10 cellular contexts compared by ENCODE assay signal in the genomic region with DNA sequence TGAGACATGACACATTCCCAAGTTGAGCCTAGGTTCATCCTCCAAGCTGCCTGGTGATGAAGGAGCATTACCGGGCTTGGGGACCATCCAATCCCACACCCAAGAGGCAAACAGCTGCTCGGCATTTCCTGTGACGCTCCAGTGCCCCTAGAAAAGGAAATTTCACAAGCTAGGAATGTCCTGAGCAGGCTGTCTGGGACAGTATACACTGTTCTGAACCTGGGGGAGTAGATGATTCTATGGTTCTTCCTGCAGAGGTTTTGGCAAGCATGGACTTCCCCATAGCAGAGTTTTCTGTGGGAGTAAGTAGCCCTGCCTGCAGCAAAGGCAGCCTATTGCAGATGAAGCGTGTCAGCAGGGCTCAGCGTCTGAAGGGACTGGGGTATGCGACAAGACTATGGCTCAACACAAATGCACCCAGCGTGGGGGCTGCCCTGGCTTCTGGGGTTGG. TPM values are rescaled to one million over a fixed set of nuclear protein-coding genes. Genes with fewer than 3 reads are reported as not detected.
A peak's percentile ranks its signal among the peaks of the same experiment; 100 is the strongest.
DNase-seq lines count a peak whose midpoint lies in the region; ATAC-seq and TF ChIP-seq lines count a peak whose summit lies in the region.
"Had no signal": no experiment of that assay in that cellular context is flagged by ENCODE, and none has a peak within 500 bp of the region (broad histone marks: within the 10 kb centered on the region; RNA-seq: fewer than 3 reads in every experiment).

No MANE protein-coding gene starts in this region.

- H3K9ac ChIP-seq in mammary epithelial cell (ENCODE audit: insufficient read depth, low read length): no peak overlapping the region

- peak overlapping the region; percentile 53 for H3K4me2 ChIP-seq in mammary epithelial cell (ENCODE audit: insufficient read depth, low read depth, low read length)

- H4K20me1 ChIP-seq in mammary epithelial cell (ENCODE audit: insufficient read depth, low read length): no peaks in the 10 kb centered on the region

- H3K27me3 ChIP-seq in mammary epithelial cell (ENCODE audit: insufficient read depth, low read length): no peaks in the 10 kb centered on the region
- no peaks in the 10 kb centered on the region for H3K27me3 ChIP-seq in thyroid gland

- 11% methylated on average over 7 of the region's 7 CpGs for WGBS in mammary epithelial cell (ENCODE audit: low coverage, missing lambda C conversion rate)
- WGBS in thyroid gland, 2 donors: 16 to 22% methylated on average over 7 of the region's 7 CpGs

- H3K79me2 ChIP-seq in mammary epithelial cell (ENCODE audit: insufficient read depth, low read length): peaks cover 2% of the 10 kb centered on the region

- no peaks in the 10 kb centered on the region for H3K36me3 ChIP-seq in mammary epithelial cell (ENCODE audit: insufficient read depth, low read length)
- H3K36me3 ChIP-seq in thyroid gland: no peaks in the 10 kb centered on the region

- H3K4me1 Mint-ChIP-seq in activated CD4-positive, alpha-beta T cell treated with anti-CD3 and anti-CD28 coated beads, Interleukin-2, amount 10 ng/mL, durations not matched to agents 24 days and 14 days: peaks cover 44% of the 10 kb centered on the region
- peaks cover 19% of the 10 kb centered on the region for H3K4me1 Mint-ChIP-seq in activated CD4-positive, alpha-beta T cell treated with anti-CD3 and anti-CD28 coated beads for 36 hours

- peak overlapping the region; percentile 65 for H3K27ac Mint-ChIP-seq in activated CD4-positive, alpha-beta T cell treated with anti-CD3 and anti-CD28 coated beads, Interleukin-2, amount 10 ng/mL, durations not matched to agents 24 days and 14 days
- H3K27ac Mint-ChIP-seq in activated CD4-positive, alpha-beta T cell treated with anti-CD3 and anti-CD28 coated beads for 36 hours: no peak overlapping the region

- no peak for DNase-seq in activated CD4-positive, alpha-beta T cell treated with anti-CD3 and anti-CD28 coated beads, Interleukin-2, amount 10 ng/mL, durations not matched to agents 24 days and 14 days
- no peak for DNase-seq in activated CD4-positive, alpha-beta T cell treated with anti-CD3 and anti-CD28 coated beads for 36 hours
- DNase-seq in mammary epithelial cell (peak; percentile 95), left kidney (ENCODE audit: low read depth, low spot score) (peak; percentile 83), thyroid gland (peak; percentile 70 to 73)
- DNase-seq: CD4-positive, CD25-positive, alpha-beta regulatory T cell had no signal

- CTCF ChIA-PET in activated CD4-positive, alpha-beta T cell treated with anti-CD3 and anti-CD28 coated beads for 36 hours (lab: Charles Lee): interaction anchor here (0.6 to 2.7 kb wide), 9 partner anchors 8 to 148 kb away, joined by 3 to 13 read pairs (median 4); partner anchors contain the start of gene CCDC177
- CTCF ChIA-PET in mammary epithelial cell (lab: Charles Lee; ENCODE audit: low non-redundant PET): no interaction called here

- BruUV-seq in mammary epithelial cell (replicated peaks; lab: Mats Ljungman, UMichigan): no TSS peak

- H2AFZ ChIP-seq in mammary epithelial cell (ENCODE audit: low read depth, low read length): peak overlapping the region; percentile 64

- intact Hi-C loops in activated CD4-positive, alpha-beta T cell treated with anti-CD3 and anti-CD28 coated beads, Interleukin-2, amount 10 ng/mL, durations not matched to agents 24 days and 14 days (cut with micrococcal nuclease): no loop called here
- intact Hi-C loops in activated CD4-positive, alpha-beta T cell treated with anti-CD3 and anti-CD28 coated beads for 36 hours (cut with DNase I, micrococcal nuclease): loop anchor here in 1 of 2 experiments (5.0 kb wide), 1 partner anchor 42 kb away; no protein-coding TSS in a partner anchor
- intact Hi-C loops in mammary epithelial cell (cut with micrococcal nuclease): no loop called here
- intact Hi-C loops in thyroid gland (cut with DNase I): loop anchor here (10.0 kb wide), 1 partner anchor 65 kb away; no protein-coding TSS in a partner anchor

- POLR2A ChIA-PET in activated CD4-positive, alpha-beta T cell treated with anti-CD3 and anti-CD28 coated beads for 36 hours (lab: Charles Lee): no interaction called here

- H3K4me3 ChIP-seq in mammary epithelial cell (replicated peaks in 1 of 3; ENCODE audit: insufficient read depth in 1 of 3, low read depth in 2 of 3, low read length in 3 of 3): no peak overlapping the region
- no peak overlapping the region for H3K4me3 ChIP-seq in thyroid gland (replicated peaks in 1 of 3)

- H3K36me3 Mint-ChIP-seq in activated CD4-positive, alpha-beta T cell treated with anti-CD3 and anti-CD28 coated beads, Interleukin-2, amount 10 ng/mL, durations not matched to agents 24 days and 14 days (ENCODE audit: low read depth): peaks cover 20% of the 10 kb centered on the region
- peaks cover 6% of the 10 kb centered on the region for H3K36me3 Mint-ChIP-seq in activated CD4-positive, alpha-beta T cell treated with anti-CD3 and anti-CD28 coated beads for 36 hours (ENCODE audit: low read depth)

- no peak overlapping the region for H3K4me3 Mint-ChIP-seq in activated CD4-positive, alpha-beta T cell treated with anti-CD3 and anti-CD28 coated beads, Interleukin-2, amount 10 ng/mL, durations not matched to agents 24 days and 14 days
- H3K4me3 Mint-ChIP-seq in activated CD4-positive, alpha-beta T cell treated with anti-CD3 and anti-CD28 coated beads for 36 hours: no peak overlapping the region

- no peaks in the 10 kb centered on the region for H3K27me3 Mint-ChIP-seq in activated CD4-positive, alpha-beta T cell treated with anti-CD3 and anti-CD28 coated beads, Interleukin-2, amount 10 ng/mL, durations not matched to agents 24 days and 14 days
- no peaks in the 10 kb centered on the region for H3K27me3 Mint-ChIP-seq in activated CD4-positive, alpha-beta T cell treated with anti-CD3 and anti-CD28 coated beads for 36 hours
- H3K27me3 Mint-ChIP-seq: CD4-positive, CD25-positive, alpha-beta regulatory T cell had no signal

- no peak for TF ChIP-seq CTCF in mammary epithelial cell (conservative IDR thresholded peaks at IDR 0.05 in 1 of 2, IDR thresholded peaks at IDR 0.05 in 1 of 2; ENCODE audit: extremely low read depth in 1 of 2, insufficient read depth in 1 of 2, low read depth in 1 of 2, low read length in 2 of 2)
- TF ChIP-seq CTCF in thyroid gland (IDR thresholded peaks at IDR 0.05): no peak

- no peaks in the 10 kb centered on the region for H3K9me3 ChIP-seq in mammary epithelial cell (replicated peaks; ENCODE audit: insufficient read depth, low read length)
- no peaks in the 10 kb centered on the region for H3K9me3 ChIP-seq in thyroid gland

- peak overlapping the region; percentile 44 for H3K27ac ChIP-seq in mammary epithelial cell (ENCODE audit: insufficient read depth, low read depth, low read length)
- H3K27ac ChIP-seq in thyroid gland: peak overlapping the region; percentile 39 to 80 (median 63)

- H3K4me1 ChIP-seq in mammary epithelial cell (ENCODE audit: insufficient read depth, low read length): peaks cover 48% of the 10 kb centered on the region
- peaks cover 32 to 57% of the 10 kb centered on the region in 2 donors for H3K4me1 ChIP-seq in thyroid gland

- in situ Hi-C loops in mammary epithelial cell (cut with MboI; ENCODE audit: low sequenced_read_pairs in 2 of 2): no loop called here

- H3K9me3 Mint-ChIP-seq in activated CD4-positive, alpha-beta T cell treated with anti-CD3 and anti-CD28 coated beads, Interleukin-2, amount 10 ng/mL, durations not matched to agents 24 days and 14 days: no peaks in the 10 kb centered on the region
- no peaks in the 10 kb centered on the region for H3K9me3 Mint-ChIP-seq in activated CD4-positive, alpha-beta T cell treated with anti-CD3 and anti-CD28 coated beads for 36 hours (ENCODE audit: low read depth)
- H3K9me3 Mint-ChIP-seq: CD4-positive, CD25-positive, alpha-beta regulatory T cell had no signal

- no peak for TF ChIP-seq POLR2A in thyroid gland (IDR thresholded peaks at IDR 0.05)

- dilution Hi-C loops in mammary epithelial cell (cut with HindIII; ENCODE audit: low sequenced_read_pairs): loop anchor here (5.0 kb wide), 1 partner anchor 72 kb away; no protein-coding TSS in a partner anchor

- ATAC-seq in activated CD4-positive, alpha-beta T cell treated with anti-CD3 and anti-CD28 coated beads for 36 hours: no peak
- ATAC-seq in HG03196 (IDR thresholded peaks at IDR 0.05; ENCODE audit: unreplicated experiment) (no peak), GM19455 (IDR thresholded peaks at IDR 0.05; ENCODE audit: unreplicated experiment) (no peak), GM18511 (IDR thresholded peaks at IDR 0.05; ENCODE audit: unreplicated experiment) (no peak)
- ATAC-seq: HCT116 had no signal

RNA-seq across cellular contexts. Expression of gene SRSF5, which starts 47.4 kb away (rescaled TPM):
- 319 and 322 TPM in 2 replicates for total RNA-seq in activated CD4-positive, alpha-beta T cell treated with anti-CD3 and anti-CD28 coated beads, Interleukin-2, amount 10 ng/mL, durations not matched to agents 24 days and 14 days
- total RNA-seq in activated CD4-positive, alpha-beta T cell treated with anti-CD3 and anti-CD28 coated beads for 36 hours: 100 to 1,000 TPM; 265 to 319 TPM
- total RNA-seq in mammary epithelial cell: 100 to 1,000 TPM; 125 to 257 TPM
- 148 TPM for polyA plus RNA-seq in mammary epithelial cell
- polyA minus RNA-seq in mammary epithelial cell: 159 TPM
- 100 to 1,000 TPM; 326 to 969 (median 539) TPM for total RNA-seq in thyroid gland

Comparison
In these comparisons a context has a peak if more than half of its experiments do, and no peak if none do; other contexts are left out.
1. DNase-seq: peak in mammary epithelial cell (single experiment), left kidney (single experiment) and thyroid gland (2 of 2); none in activated CD4-positive, alpha-beta T cell treated with anti-CD3 and anti-CD28 coated beads, Interleukin-2, amount 10 ng/mL, durations not matched to agents 24 days and 14 days (single experiment) and activated CD4-positive, alpha-beta T cell treated with anti-CD3 and anti-CD28 coated beads for 36 hours (single experiment).